In the genomic region with DNA sequence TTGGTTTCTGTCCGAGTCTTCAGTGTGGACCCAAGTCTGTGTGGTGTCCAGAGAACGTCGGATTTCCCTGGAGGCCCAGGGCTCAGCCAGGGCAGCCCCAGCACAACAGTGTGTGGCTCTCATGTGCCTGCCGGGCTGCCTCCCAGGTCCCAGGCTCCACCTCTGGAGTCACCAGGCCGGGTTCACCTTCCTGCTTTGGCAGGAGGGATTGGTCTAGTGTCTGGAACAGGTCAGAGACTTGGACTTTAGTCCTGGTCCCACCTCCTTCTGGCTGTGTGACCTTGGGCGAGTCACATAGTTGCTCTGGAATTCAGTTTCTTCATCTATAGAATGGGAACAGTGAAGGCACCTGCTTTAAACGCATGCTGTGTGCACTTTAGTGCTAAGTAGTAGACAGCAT, we compare ENCODE assay signal across 24 cellular contexts.
"Had no signal": no experiment of that assay in that cellular context is flagged by ENCODE, and none has a peak within 500 bp of the region (broad histone marks: within the 10 kb centered on the region; RNA-seq: fewer than 3 reads in every experiment).

No MANE protein-coding gene starts in this region.

- DNase-seq: activated CD4-positive, alpha-beta memory T cell treated with anti-CD3 and anti-CD28 coated beads for 36 hours; activated CD4-positive, alpha-beta T cell treated with anti-CD3 and anti-CD28 coated beads, Interleukin-2, amount 10 ng/mL, durations not matched to agents 7 days and 5 days; activated CD4-positive, CD25-positive, alpha-beta regulatory T cell; activated CD8-positive, alpha-beta memory T cell treated with anti-CD3 and anti-CD28 coated beads for 24 hours; activated effector memory CD4-positive, alpha-beta T cell treated with anti-CD3 and anti-CD28 coated beads, Interleukin-2, amount 50 U/mL, for 16 hours; activated naive CD4-positive, alpha-beta T cell treated with anti-CD3 and anti-CD28 coated beads for 36 hours; activated T-cell treated with anti-CD3 and anti-CD28 coated beads, Interleukin-2, amount 50 U/mL, for 4 hours; amygdala; brain microvascular endothelial cell; Kasumi-1; KBM-7; NCI-H1048; NCI-H146; NCI-H187 treated with DMSO at 0.1 percent for 48 hours; NCI-H2171; NCI-H2227 treated with DMSO at 0.1 percent for 48 hours; NCI-H526 treated with DMSO at 0.1 percent for 48 hours; NCI-H82; RPMI8226; SK-N-SH; T-helper 1 cell had no signal

- ATAC-seq: activated T-cell treated with anti-CD3 and anti-CD28 coated beads, Interleukin-2, amount 50 U/mL, for 4 hours; Right ventricle myocardium inferior had no signal

- H3K9ac ChIP-seq: SK-N-SH had no signal

- H3K9me3 ChIP-seq: SK-N-SH had no signal

- H3K27me3 ChIP-seq: brain microvascular endothelial cell had no signal

- FAIRE-seq: astrocyte had no signal

- H3K4me2 ChIP-seq: SK-N-SH had no signal

- H3K27ac ChIP-seq: brain microvascular endothelial cell, VCaP had no signal
